In genomic region chr5:6700074-6700685, GRCh38 we compare ENCODE assay signal across 21 cellular contexts. TPM values are rescaled to one million over a fixed set of nuclear protein-coding genes. Genes with fewer than 3 reads are reported as not detected.
A peak's percentile ranks its signal among the peaks of the same experiment; 100 is the strongest.
DNase-seq lines count a peak whose midpoint lies in the region; ATAC-seq and TF ChIP-seq lines count a peak whose summit lies in the region.
"Had no signal": no experiment of that assay in that cellular context is flagged by ENCODE, and none has a peak within 500 bp of the region (broad histone marks: within the 10 kb centered on the region; RNA-seq: fewer than 3 reads in every experiment).

No MANE protein-coding gene starts in this region.

- H4K91ac ChIP-seq in neuronal stem cell (ENCODE audit: low read depth, low read length, poor library complexity), result no peak overlapping the region

- no peak overlapping the region for H4K8ac ChIP-seq in neuronal stem cell (ENCODE audit: low read depth, low read length)

- H3K27ac ChIP-seq in fibroblast of lung (ENCODE audit: insufficient read depth, low read length) (no peak overlapping the region), neuronal stem cell (replicated peaks; ENCODE audit: low read length) (no peak overlapping the region)
- H3K27ac ChIP-seq: C4-2B, GM23248, HL-60, KMS-11 had no signal

- H3K4me2 ChIP-seq in fibroblast of lung (ENCODE audit: extremely low read depth, insufficient read depth, low read length) (peak overlapping the region; percentile 51), neuronal stem cell (ENCODE audit: insufficient read depth, low read length, poor library complexity, severe bottlenecking) (no peak overlapping the region)
- H3K4me2 ChIP-seq: KMS-11 had no signal

- no CpG with 5 or more reads among the region's 12 CpGs for WGBS in neuronal stem cell (ENCODE audit: extremely low coverage in 2 of 2, insufficient read length in 2 of 2, insufficient replicate concordance in 1 of 2), 2 donors

- H3K4me3 ChIP-seq in H7 (ENCODE audit: insufficient read depth, low read depth, low read length), result no peak overlapping the region
- H3K4me3 ChIP-seq in astrocyte of the cerebellum (ENCODE audit: low read depth, low read length), result no peak overlapping the region
- no peak overlapping the region for H3K4me3 ChIP-seq in fibroblast of lung (replicated peaks in 1 of 4; ENCODE audit: control extremely low read depth in 1 of 4, insufficient read depth in 1 of 4, low read depth in 3 of 4, low read length in 4 of 4)
- no peak overlapping the region for H3K4me3 ChIP-seq in neuronal stem cell (ENCODE audit: low read length in 2 of 2)
- H3K4me3 ChIP-seq: GM23248, SK-N-MC had no signal

- DNase-seq in H7, result peak; percentile 58
- peak; percentile 44 for DNase-seq in astrocyte of the cerebellum (ENCODE audit: low read depth)
- DNase-seq in fibroblast of lung (ENCODE audit: low read depth in 2 of 2), result peak in 1 of 2 donors; percentile 62
- no peak for DNase-seq in neuronal stem cell (ENCODE audit: low spot score)
- DNase-seq: CD8-positive, alpha-beta T cell; DMS153; GM23248; HCEC 1CT; MM.1S; NCI-H2029 treated with DMSO at 0.1 percent for 48 hours; NCI-H2227 treated with DMSO at 0.1 percent for 48 hours; NCI-H510A; NCI-H69; SIG-M5 had no signal

- peak overlapping the region; percentile 48 for H3K18ac ChIP-seq in neuronal stem cell (ENCODE audit: low read length)

- no peak overlapping the region for H3K4ac ChIP-seq in neuronal stem cell (ENCODE audit: low read length)

- H3K79me1 ChIP-seq in neuronal stem cell (ENCODE audit: low read depth, low read length), result no peaks in the 10 kb centered on the region

- H3K9ac ChIP-seq in fibroblast of lung (ENCODE audit: insufficient read depth, low read length) (no peak overlapping the region), neuronal stem cell (ENCODE audit: low read depth, low read length, poor library complexity) (no peak overlapping the region)
- H3K9ac ChIP-seq: GM23248, KMS-11 had no signal

- H4K20me1 ChIP-seq in fibroblast of lung (ENCODE audit: control insufficient read depth, extremely low read depth, insufficient read depth, low read length), result no peaks in the 10 kb centered on the region

- H2AK5ac ChIP-seq in neuronal stem cell (ENCODE audit: low read depth, low read length), result no peak overlapping the region

- no peaks in the 10 kb centered on the region for H3K79me2 ChIP-seq in fibroblast of lung (ENCODE audit: control insufficient read depth, insufficient read depth, low read length)

- peaks cover 10% of the 10 kb centered on the region for H3K4me1 ChIP-seq in fibroblast of lung (ENCODE audit: control insufficient read depth, extremely low read depth, insufficient read depth, low read length)
- peaks cover 12 to 21% of the 10 kb centered on the region in 2 donors for H3K4me1 ChIP-seq in neuronal stem cell (ENCODE audit: control insufficient read depth in 2 of 2, insufficient read depth in 1 of 2, low read depth in 1 of 2, low read length in 2 of 2)

- no peak overlapping the region for H3K23ac ChIP-seq in neuronal stem cell (ENCODE audit: low read depth, low read length, poor library complexity)

- no peak overlapping the region for H2BK15ac ChIP-seq in neuronal stem cell (ENCODE audit: low read length)

- no peak overlapping the region for H2BK5ac ChIP-seq in neuronal stem cell (ENCODE audit: low read length)

- in situ Hi-C loops in astrocyte of the cerebellum (cut with HindIII; ENCODE audit: low sequenced_read_pairs), result no loop called here

- H3K27me3 ChIP-seq in H7 (ENCODE audit: control insufficient read depth, insufficient read depth, low read length) (no peaks in the 10 kb centered on the region), fibroblast of lung (ENCODE audit: control insufficient read depth, insufficient read depth, low read length) (no peaks in the 10 kb centered on the region), neuronal stem cell (ENCODE audit: control insufficient read depth in 3 of 3, insufficient read depth in 3 of 3, low read depth in 1 of 3, low read length in 3 of 3) (peaks cover 0 to 6% (median 0%) of the 10 kb centered on the region in 3 experiments)

- H3K14ac ChIP-seq in neuronal stem cell (ENCODE audit: low read length), result no peak overlapping the region

- H2BK12ac ChIP-seq in neuronal stem cell (ENCODE audit: low read length), result no peak overlapping the region

- H2AFZ ChIP-seq in fibroblast of lung (ENCODE audit: low read length) (no peak overlapping the region), neuronal stem cell (ENCODE audit: low read length) (peak overlapping the region; percentile 68)
- H2AFZ ChIP-seq: GM23248 had no signal

- TF ChIP-seq CTCF in astrocyte of the cerebellum (IDR thresholded peaks at IDR 0.05; ENCODE audit: low read depth, low read length, missing control alignments) (no peak), fibroblast of lung (conservative IDR thresholded peaks at IDR 0.05 in 1 of 2, IDR thresholded peaks at IDR 0.05 in 1 of 2; ENCODE audit: low read depth in 1 of 2, low read length in 2 of 2) (no peak)

- ATAC-seq in GM19467 (IDR thresholded peaks at IDR 0.05; ENCODE audit: unreplicated experiment) (no peak), GM18519 (IDR thresholded peaks at IDR 0.05; ENCODE audit: low FRiP score, unreplicated experiment) (no peak), GM18873 (IDR thresholded peaks at IDR 0.05; ENCODE audit: low FRiP score, unreplicated experiment) (no peak)
- ATAC-seq: CD8-positive, alpha-beta T cell had no signal

- no peaks in the 10 kb centered on the region for H3K9me3 ChIP-seq in fibroblast of lung (ENCODE audit: control insufficient read depth, insufficient read depth, low read depth, low read length)
- H3K9me3 ChIP-seq in neuronal stem cell (replicated peaks in 1 of 2; ENCODE audit: control insufficient read depth in 2 of 2, insufficient read depth in 1 of 2, low read depth in 1 of 2, low read length in 2 of 2), result peaks cover 0 to 3% of the 10 kb centered on the region in 2 donors

- H3K36me3 ChIP-seq in H7 (replicated peaks; ENCODE audit: control insufficient read depth, insufficient read depth, low read length) (no peaks in the 10 kb centered on the region), fibroblast of lung (ENCODE audit: control insufficient read depth, insufficient read depth, low read length) (no peaks in the 10 kb centered on the region), neuronal stem cell (replicated peaks in 1 of 2; ENCODE audit: control insufficient read depth in 2 of 2, insufficient read depth in 2 of 2, low read length in 2 of 2) (no peaks in the 10 kb centered on the region)

- no peak overlapping the region for H2BK120ac ChIP-seq in neuronal stem cell (ENCODE audit: low read depth, low read length)

RNA-seq across cellular contexts. Expression of gene TENT4A, which starts 13.1 kb away (rescaled TPM):
- total RNA-seq in H7 (2014; rRNA removed; shearing (Covaris generic)), result 10.2 and 12.7 TPM in 2 replicates
- total RNA-seq in fibroblast of lung, result 9.5 and 10.4 TPM in 2 replicates
- 3.1 and 4.1 TPM in 2 replicates for polyA plus RNA-seq in fibroblast of lung
- 9.9 and 11.6 TPM in 2 replicates for polyA plus RNA-seq in fibroblast of lung (2012)
- 7.0 and 17.2 TPM in 2 replicates for polyA minus RNA-seq in fibroblast of lung (ENCODE audit: low replicate concordance)
- 27.1 TPM for polyA plus RNA-seq in neuronal stem cell (2013, experiment 1 of 2)
- polyA plus RNA-seq in neuronal stem cell (2013, experiment 2 of 2), result 25.7 TPM
